29 cellular contexts compared by ENCODE assay signal in genomic region chr22:20995329-20996030, GRCh38. TPM values are rescaled to one million over a fixed set of nuclear protein-coding genes. Genes with fewer than 3 reads are reported as not detected.
DNase-seq lines count a peak whose midpoint lies in the region; ATAC-seq and TF ChIP-seq lines count a peak whose summit lies in the region.
"Had no signal": no experiment of that assay in that cellular context is flagged by ENCODE, and none has a peak within 500 bp of the region (broad histone marks: within the 10 kb centered on the region; RNA-seq: fewer than 3 reads in every experiment).

No MANE protein-coding gene starts in this region.

- DNase-seq in activated T-cell treated with anti-CD3 and anti-CD28 coated beads, Interleukin-2, amount 50 U/mL, for 4 hours: no peak
- no peak for DNase-seq in activated T-cell treated with anti-CD3 and anti-CD28 coated beads, Interleukin-2, amount 50 U/mL, for 72 hours
- DNase-seq in CD8-positive, alpha-beta T cell: no peak
- no peak for DNase-seq in nephron progenitor cell
- no peak for DNase-seq in stimulated activated effector memory CD8-positive, alpha-beta T cell treated with anti-CD3 and anti-CD28 coated beads, Interleukin-12 subunit alpha, Interleukin-12 subunit beta, amount 100 ng/mL, for 72 hours (ENCODE audit: low spot score in 2 of 2)
- DNase-seq in dermis blood vessel endothelial cell: no peak
- DNase-seq: CD4-positive, CD25-positive, alpha-beta regulatory T cell; COR-L47; DMS53; GM23248; H9; HFFc6; KBM-7; MV-4-11; NCI-H1105 treated with DMSO at 0.1 percent for 48 hours; NCI-H146; NCI-H1930; NCI-H2107; NCI-H524; NCI-H774; Right ventricle myocardium superior had no signal

- no peaks in the 10 kb centered on the region for H3K9me3 Mint-ChIP-seq in activated T-cell treated with anti-CD3 and anti-CD28 coated beads, Interleukin-2, amount 50 U/mL, for 4 hours
- no peaks in the 10 kb centered on the region for H3K9me3 Mint-ChIP-seq in activated T-cell treated with anti-CD3 and anti-CD28 coated beads, Interleukin-2, amount 50 U/mL, for 72 hours
- H3K9me3 Mint-ChIP-seq in CD8-positive, alpha-beta T cell: no peaks in the 10 kb centered on the region
- H3K9me3 Mint-ChIP-seq in nephron progenitor cell: no peaks in the 10 kb centered on the region
- no peaks in the 10 kb centered on the region for H3K9me3 Mint-ChIP-seq in stimulated activated effector memory CD8-positive, alpha-beta T cell treated with anti-CD3 and anti-CD28 coated beads, Interleukin-12 subunit alpha, Interleukin-12 subunit beta, amount 100 ng/mL, for 72 hours
- H3K9me3 Mint-ChIP-seq: H9, HFFc6 had no signal

- no peak for ATAC-seq in activated T-cell treated with anti-CD3 and anti-CD28 coated beads, Interleukin-2, amount 50 U/mL, for 4 hours
- no peak for ATAC-seq in activated T-cell treated with anti-CD3 and anti-CD28 coated beads, Interleukin-2, amount 50 U/mL, for 72 hours (replicated peaks in 1 of 2)
- ATAC-seq in CD8-positive, alpha-beta T cell: no peak
- no peak for ATAC-seq in stimulated activated effector memory CD8-positive, alpha-beta T cell treated with anti-CD3 and anti-CD28 coated beads, Interleukin-12 subunit alpha, Interleukin-12 subunit beta, amount 100 ng/mL, for 72 hours
- no peak for ATAC-seq in GM21423 (IDR thresholded peaks at IDR 0.05; ENCODE audit: unreplicated experiment)

- H3K9me3 ChIP-seq in CD8-positive, alpha-beta T cell (ENCODE audit: low read length): no peaks in the 10 kb centered on the region
- H3K9me3 ChIP-seq: BLaER1, SJSA1 had no signal

- TF ChIP-seq CTCF in CD8-positive, alpha-beta T cell (IDR thresholded peaks at IDR 0.05): no peak
- no peak for TF ChIP-seq CTCF in nephron progenitor cell (IDR thresholded peaks at IDR 0.05)

- peaks cover 5% of the 10 kb centered on the region for H3K36me3 Mint-ChIP-seq in activated T-cell treated with anti-CD3 and anti-CD28 coated beads, Interleukin-2, amount 50 U/mL, for 4 hours (ENCODE audit: insufficient read depth)
- no peaks in the 10 kb centered on the region for H3K36me3 Mint-ChIP-seq in activated T-cell treated with anti-CD3 and anti-CD28 coated beads, Interleukin-2, amount 50 U/mL, for 72 hours (ENCODE audit: insufficient read depth in 2 of 2)
- peaks cover 44% of the 10 kb centered on the region for H3K36me3 Mint-ChIP-seq in CD8-positive, alpha-beta T cell
- H3K36me3 Mint-ChIP-seq in nephron progenitor cell (ENCODE audit: low read depth): no peaks in the 10 kb centered on the region
- H3K36me3 Mint-ChIP-seq in stimulated activated effector memory CD8-positive, alpha-beta T cell treated with anti-CD3 and anti-CD28 coated beads, Interleukin-12 subunit alpha, Interleukin-12 subunit beta, amount 100 ng/mL, for 72 hours: peaks cover 47% of the 10 kb centered on the region
- H3K36me3 Mint-ChIP-seq: CD4-positive, CD25-positive, alpha-beta regulatory T cell had no signal

- POLR2A ChIA-PET in CD8-positive, alpha-beta T cell (lab: Charles Lee): no interaction called here

- no peak overlapping the region for H3K27ac Mint-ChIP-seq in activated T-cell treated with anti-CD3 and anti-CD28 coated beads, Interleukin-2, amount 50 U/mL, for 72 hours
- H3K27ac Mint-ChIP-seq in CD8-positive, alpha-beta T cell: peak overlapping the region; percentile 37
- peak overlapping the region; percentile 48 for H3K27ac Mint-ChIP-seq in nephron progenitor cell
- peak overlapping the region; percentile 68 for H3K27ac Mint-ChIP-seq in stimulated activated effector memory CD8-positive, alpha-beta T cell treated with anti-CD3 and anti-CD28 coated beads, Interleukin-12 subunit alpha, Interleukin-12 subunit beta, amount 100 ng/mL, for 72 hours
- H3K27ac Mint-ChIP-seq: HFFc6 had no signal

- peaks cover 11% of the 10 kb centered on the region for H3K4me1 Mint-ChIP-seq in activated T-cell treated with anti-CD3 and anti-CD28 coated beads, Interleukin-2, amount 50 U/mL, for 4 hours (ENCODE audit: low read depth)
- H3K4me1 Mint-ChIP-seq in activated T-cell treated with anti-CD3 and anti-CD28 coated beads, Interleukin-2, amount 50 U/mL, for 72 hours (ENCODE audit: low read depth): peaks cover 15% of the 10 kb centered on the region
- H3K4me1 Mint-ChIP-seq in CD8-positive, alpha-beta T cell (ENCODE audit: low read depth): peaks cover 4% of the 10 kb centered on the region
- peaks cover 5% of the 10 kb centered on the region for H3K4me1 Mint-ChIP-seq in nephron progenitor cell
- peaks cover 11% of the 10 kb centered on the region for H3K4me1 Mint-ChIP-seq in stimulated activated effector memory CD8-positive, alpha-beta T cell treated with anti-CD3 and anti-CD28 coated beads, Interleukin-12 subunit alpha, Interleukin-12 subunit beta, amount 100 ng/mL, for 72 hours

- H3K4me3 ChIP-seq in CD8-positive, alpha-beta T cell (ENCODE audit: low read depth, low read length): no peak overlapping the region
- H3K4me3 ChIP-seq: BLaER1, GM23248, SJSA1 had no signal

- intact Hi-C loops in CD8-positive, alpha-beta T cell (cut with DNase I, micrococcal nuclease): no loop called here

- CTCF ChIA-PET in CD8-positive, alpha-beta T cell (lab: Charles Lee): no interaction called here

- peaks cover 27% of the 10 kb centered on the region for H3K36me3 ChIP-seq in CD8-positive, alpha-beta T cell (ENCODE audit: insufficient read depth, low read length)

- H3K27me3 ChIP-seq in CD8-positive, alpha-beta T cell (ENCODE audit: insufficient read depth, low read length): no peaks in the 10 kb centered on the region
- H3K27me3 ChIP-seq: BLaER1, SJSA1 had no signal

- no peak overlapping the region for H3K27ac ChIP-seq in CD8-positive, alpha-beta T cell (ENCODE audit: low read depth, low read length)
- H3K27ac ChIP-seq: BLaER1, GM23248, SJSA1 had no signal

- H3K4me1 ChIP-seq in CD8-positive, alpha-beta T cell (ENCODE audit: insufficient read depth, low read length): peaks cover 14% of the 10 kb centered on the region

- H3K4me3 Mint-ChIP-seq in activated T-cell treated with anti-CD3 and anti-CD28 coated beads, Interleukin-2, amount 50 U/mL, for 4 hours: peak overlapping the region; percentile 32
- H3K4me3 Mint-ChIP-seq in activated T-cell treated with anti-CD3 and anti-CD28 coated beads, Interleukin-2, amount 50 U/mL, for 72 hours: no peak overlapping the region
- no peak overlapping the region for H3K4me3 Mint-ChIP-seq in CD8-positive, alpha-beta T cell
- H3K4me3 Mint-ChIP-seq in nephron progenitor cell: no peak overlapping the region
- H3K4me3 Mint-ChIP-seq in stimulated activated effector memory CD8-positive, alpha-beta T cell treated with anti-CD3 and anti-CD28 coated beads, Interleukin-12 subunit alpha, Interleukin-12 subunit beta, amount 100 ng/mL, for 72 hours: no peak overlapping the region
- H3K4me3 Mint-ChIP-seq: H9, HFFc6 had no signal

- no peaks in the 10 kb centered on the region for H3K27me3 Mint-ChIP-seq in activated T-cell treated with anti-CD3 and anti-CD28 coated beads, Interleukin-2, amount 50 U/mL, for 4 hours (ENCODE audit: low read depth)
- H3K27me3 Mint-ChIP-seq in activated T-cell treated with anti-CD3 and anti-CD28 coated beads, Interleukin-2, amount 50 U/mL, for 72 hours (ENCODE audit: low read depth): no peaks in the 10 kb centered on the region
- no peaks in the 10 kb centered on the region for H3K27me3 Mint-ChIP-seq in CD8-positive, alpha-beta T cell (ENCODE audit: low read depth)
- no peaks in the 10 kb centered on the region for H3K27me3 Mint-ChIP-seq in nephron progenitor cell (ENCODE audit: low read depth, poor library complexity)
- H3K27me3 Mint-ChIP-seq: CD4-positive, CD25-positive, alpha-beta regulatory T cell had no signal

RNA-seq across cellular contexts. Expression of gene THAP7, which starts 6.4 kb away (rescaled TPM):
- total RNA-seq in activated T-cell treated with anti-CD3 and anti-CD28 coated beads, Interleukin-2, amount 50 U/mL, for 4 hours: 10 to 100 TPM; 53.6 to 55.0 (median 53.6) TPM
- total RNA-seq in activated T-cell treated with anti-CD3 and anti-CD28 coated beads, Interleukin-2, amount 50 U/mL, for 72 hours: 10 to 100 TPM; 29.5 to 31.2 TPM
- 10 to 100 TPM; 71.2 to 73.6 TPM for total RNA-seq in CD8-positive, alpha-beta T cell
- total RNA-seq in dermis blood vessel endothelial cell: 13.8 and 18.1 TPM in 2 replicates

RNA-seq across cellular contexts. Expression of gene LZTR1, which starts 13.4 kb away (rescaled TPM):
- total RNA-seq in activated T-cell treated with anti-CD3 and anti-CD28 coated beads, Interleukin-2, amount 50 U/mL, for 4 hours: 10 to 100 TPM; 82.4 to 96.6 (median 84.7) TPM
- 10 to 100 TPM; 30.6 to 42.8 TPM for total RNA-seq in activated T-cell treated with anti-CD3 and anti-CD28 coated beads, Interleukin-2, amount 50 U/mL, for 72 hours
- 10 to 100 TPM; 42.8 to 44.8 TPM for total RNA-seq in CD8-positive, alpha-beta T cell
- total RNA-seq in dermis blood vessel endothelial cell: 51.6 and 60.9 TPM in 2 replicates

RNA-seq across cellular contexts. Expression of gene P2RX6, which starts 19.5 kb away (rescaled TPM):
- total RNA-seq in activated T-cell treated with anti-CD3 and anti-CD28 coated beads, Interleukin-2, amount 50 U/mL, for 4 hours: under 1 TPM in 1 of 3 donors, not detected in 2; 0.13 TPM
- total RNA-seq in activated T-cell treated with anti-CD3 and anti-CD28 coated beads, Interleukin-2, amount 50 U/mL, for 72 hours: under 1 TPM; 0.29 to 0.30 TPM
- total RNA-seq in CD8-positive, alpha-beta T cell: under 1 TPM; 0.30 to 0.36 TPM
- total RNA-seq in dermis blood vessel endothelial cell: under 0.01 TPM in 1 of 2 replicates, not detected in the other
- total RNA-seq: H9 had no signal

RNA-seq across cellular contexts. Expression of gene AIFM3, which starts 28.4 kb away (rescaled TPM):
- under 1 TPM; 0.30 to 0.78 (median 0.47) TPM for total RNA-seq in activated T-cell treated with anti-CD3 and anti-CD28 coated beads, Interleukin-2, amount 50 U/mL, for 4 hours
- total RNA-seq in activated T-cell treated with anti-CD3 and anti-CD28 coated beads, Interleukin-2, amount 50 U/mL, for 72 hours: under 1 TPM in 1 of 2 donors, not detected in 1; 0.58 TPM
- total RNA-seq in CD8-positive, alpha-beta T cell: under 1 TPM in 1 of 2 experiments, not detected in 1; 0.39 TPM
- 0.05 and 0.17 TPM in 2 replicates for total RNA-seq in dermis blood vessel endothelial cell
- total RNA-seq: LHCN-M2, SJSA1 had no signal

RNA-seq across cellular contexts. Expression of gene SLC7A4, which starts 36.9 kb away (rescaled TPM):
- under 1 TPM in 2 of 3 donors, not detected in 1; 0.10 to 0.13 TPM for total RNA-seq in activated T-cell treated with anti-CD3 and anti-CD28 coated beads, Interleukin-2, amount 50 U/mL, for 4 hours
- not detected for total RNA-seq in activated T-cell treated with anti-CD3 and anti-CD28 coated beads, Interleukin-2, amount 50 U/mL, for 72 hours
- total RNA-seq in CD8-positive, alpha-beta T cell: not detected
- not detected in 2 replicates for total RNA-seq in dermis blood vessel endothelial cell
- total RNA-seq: A172; CD4-positive, CD25-positive, alpha-beta regulatory T cell; Daoy; G401; GM23248; MCF 10A; SJSA1 had no signal
